In genomic region chr7:107039199-107039900, GRCh38 we compare ENCODE assay signal across 13 cellular contexts. TPM values are rescaled to one million over a fixed set of nuclear protein-coding genes. Genes with fewer than 3 reads are reported as not detected.
A peak's percentile ranks its signal among the peaks of the same experiment; 100 is the strongest.
DNase-seq lines count a peak whose midpoint lies in the region; ATAC-seq and TF ChIP-seq lines count a peak whose summit lies in the region.
"Had no signal": no experiment of that assay in that cellular context is flagged by ENCODE, and none has a peak within 500 bp of the region (broad histone marks: within the 10 kb centered on the region; RNA-seq: fewer than 3 reads in every experiment).

No MANE protein-coding gene starts in this region.

- CTCF ChIA-PET in OCI-LY7 (lab: Charles Lee; ENCODE audit: unreplicated experiment), result no interaction called here

- no peak overlapping the region for H3K27ac ChIP-seq in GM23338 (ENCODE audit: low read depth)
- H3K27ac ChIP-seq in OCI-LY7 (ENCODE audit: low read depth, low read length, poor library complexity, severe bottlenecking), result no peak overlapping the region
- H3K27ac ChIP-seq in effector memory CD4-positive, alpha-beta T cell (ENCODE audit: insufficient read depth, low read length, poor library complexity, severe bottlenecking), result no peak overlapping the region
- H3K27ac ChIP-seq: C4-2B had no signal

- H3K79me2 ChIP-seq in GM23338 (replicated peaks; ENCODE audit: insufficient read depth) (no peaks in the 10 kb centered on the region), OCI-LY7 (ENCODE audit: insufficient read depth, low read depth, low read length) (no peaks in the 10 kb centered on the region)

- POLR2A ChIA-PET in OCI-LY7 (lab: Charles Lee), result interaction anchor here (1.1 kb wide), 1 partner anchor 11 kb away, joined by 3 read pairs; no protein-coding TSS in a partner anchor

- H3K4me3 ChIP-seq in GM23338 (no peak overlapping the region), OCI-LY7 (ENCODE audit: low read depth, low read length, poor library complexity, severe bottlenecking) (no peak overlapping the region)
- no peak overlapping the region for H3K4me3 ChIP-seq in effector memory CD4-positive, alpha-beta T cell (ENCODE audit: insufficient read depth, low read depth, low read length, poor library complexity, severe bottlenecking)
- H3K4me3 ChIP-seq: HAP-1 had no signal

- peaks cover 4% of the 10 kb centered on the region; the same call in 2 of the 3 replicates for H3K4me1 Mint-ChIP-seq in GM23338

- H3K27ac Mint-ChIP-seq in GM23338, result no peak overlapping the region
- H3K27ac Mint-ChIP-seq: CD4-positive, alpha-beta memory T cell had no signal

- H3K27me3 Mint-ChIP-seq in GM23338 (ENCODE audit: insufficient read depth, low read depth, poor library complexity), result peaks cover 6% of the 10 kb centered on the region

- ATAC-seq in GM23338 (no peak), HG03135 (IDR thresholded peaks at IDR 0.05; ENCODE audit: unreplicated experiment) (no peak)
- ATAC-seq: HepG2 had no signal

- H3K4me3 Mint-ChIP-seq in GM23338, result no peak overlapping the region
- H3K4me3 Mint-ChIP-seq: CD4-positive, alpha-beta memory T cell had no signal

- H3K36me3 ChIP-seq in GM23338 (ENCODE audit: insufficient read depth) (0 out of 2 replicates have a peak, but pooled peaks cover 3% of the 10 kb centered on the region), OCI-LY7 (ENCODE audit: insufficient read depth, low read length) (no peaks in the 10 kb centered on the region; the same call in 1 of the 2 replicates)
- no peaks in the 10 kb centered on the region for H3K36me3 ChIP-seq in effector memory CD4-positive, alpha-beta T cell (ENCODE audit: control insufficient read depth, insufficient read depth, low read length)
- H3K36me3 ChIP-seq: HAP-1 had no signal

- DNase-seq in GM23338 (ENCODE audit: low spot score), result no peak
- DNase-seq in OCI-LY7 (ENCODE audit: low spot score), result no peak
- peak; percentile 70 for DNase-seq in dermis blood vessel endothelial cell
- DNase-seq in effector memory CD4-positive, alpha-beta T cell, result no peak
- DNase-seq in iPS-NIHi11 (ENCODE audit: low spot score), result no peak
- DNase-seq in NCI-H1417 treated with DMSO at 0.1 percent for 48 hours (lab: John Stamatoyannopoulos, UW), result no peak
- DNase-seq: ACHN; CD4-positive, alpha-beta memory T cell; DMS79 had no signal

- peaks cover 2% of the 10 kb centered on the region for H3K9me3 Mint-ChIP-seq in GM23338

- peaks cover 2% of the 10 kb centered on the region; the same call in 1 of the 3 replicates for H3K36me3 Mint-ChIP-seq in GM23338 (ENCODE audit: low read depth)
- H3K36me3 Mint-ChIP-seq: CD4-positive, alpha-beta memory T cell had no signal

- BruUV-seq in OCI-LY7 (replicated peaks; lab: Mats Ljungman, UMichigan), result no TSS peak

- H4K20me1 ChIP-seq in GM23338 (replicated peaks; ENCODE audit: insufficient read depth), result no peaks in the 10 kb centered on the region
- H4K20me1 ChIP-seq in OCI-LY7 (ENCODE audit: insufficient read depth, low read length), result no peaks in the 10 kb centered on the region

- H3K9me3 ChIP-seq in OCI-LY7 (ENCODE audit: low read length), result peaks cover 9% of the 10 kb centered on the region; the same call in 1 of the 2 replicates
- no peaks in the 10 kb centered on the region for H3K9me3 ChIP-seq in effector memory CD4-positive, alpha-beta T cell (ENCODE audit: control insufficient read depth, low read length)
- H3K9me3 ChIP-seq: HAP-1 had no signal

- intact Hi-C loops in OCI-LY7 (cut with micrococcal nuclease; ENCODE audit: unreplicated experiment), result no loop called here

- peak overlapping the region; percentile 0; the same call in 1 of the 2 replicates for H2AFZ ChIP-seq in GM23338
- H2AFZ ChIP-seq in OCI-LY7 (ENCODE audit: low read length), result peak overlapping the region; percentile 15; the same call in 1 of the 2 replicates

- H3F3A ChIP-seq in GM23338 (replicated peaks; ENCODE audit: low read depth), result no peaks in the 10 kb centered on the region

- H3K4me2 ChIP-seq in GM23338 (no peak overlapping the region), OCI-LY7 (ENCODE audit: low read length) (no peak overlapping the region)

- H3K9me2 ChIP-seq in GM23338 (ENCODE audit: insufficient read depth), result no peaks in the 10 kb centered on the region
- no peaks in the 10 kb centered on the region for H3K9me2 ChIP-seq in OCI-LY7 (ENCODE audit: insufficient read depth, low read length)

- no peak for TF ChIP-seq CTCF in GM23338 (conservative IDR thresholded peaks at IDR 0.05; ENCODE audit: low read depth in 2 of 2)
- no peak for TF ChIP-seq CTCF in OCI-LY7 (conservative IDR thresholded peaks at IDR 0.05; ENCODE audit: low read length)

- H3K27me3 ChIP-seq in GM23338 (ENCODE audit: insufficient read depth), result no peaks in the 10 kb centered on the region
- H3K27me3 ChIP-seq in effector memory CD4-positive, alpha-beta T cell (replicated peaks; ENCODE audit: control insufficient read depth, insufficient read depth, low read length, poor library complexity, severe bottlenecking), result no peaks in the 10 kb centered on the region

- H3K4me1 ChIP-seq in GM23338 (ENCODE audit: insufficient read depth) (peaks cover 6% of the 10 kb centered on the region), OCI-LY7 (ENCODE audit: insufficient read depth, low read length, poor library complexity, severe bottlenecking) (peaks cover 10% of the 10 kb centered on the region)
- H3K4me1 ChIP-seq in effector memory CD4-positive, alpha-beta T cell (ENCODE audit: control insufficient read depth, insufficient read depth, low read length, poor library complexity, severe bottlenecking), result no peaks in the 10 kb centered on the region

TF ChIP-seq in GM23338, 12 proteins besides CTCF, POLR2A, EP300 and RAD21:
- TF ChIP-seq EZH2 (IDR thresholded peaks at IDR 0.05; ENCODE audit: low read depth, unreplicated experiment) (no peak), REST (IDR thresholded peaks at IDR 0.05; ENCODE audit: unreplicated experiment) (no peak), ETS1 (IDR thresholded peaks at IDR 0.05) (no peak), CREB1 (CRISPR knock-in tag; IDR thresholded peaks at IDR 0.05; ENCODE audit: low read depth) (no peak), POLR2AphosphoS5 (IDR thresholded peaks at IDR 0.05; ENCODE audit: low read depth) (no peak), NANOG (IDR thresholded peaks at IDR 0.05; ENCODE audit: borderline replicate concordance) (no peak)

RNA-seq across cellular contexts. Expression of gene PRKAR2B, which starts 5.2 kb away (rescaled TPM):
- total RNA-seq in GM23338 (2014; rRNA removed; shearing (Covaris generic)), result 48.8 and 53.6 TPM in 2 replicates
- polyA plus RNA-seq in GM23338 (2016; fragmentation: Nextera tagmentation; extraction: Ambion mirVana), result 50.6 and 76.8 TPM in 2 replicates
- total RNA-seq in OCI-LY7 (2014; rRNA removed; shearing (Covaris generic)), result 69.0 and 91.1 TPM in 2 replicates
- total RNA-seq in OCI-LY7 (2022), result 210 and 290 TPM in 2 replicates
- total RNA-seq in dermis blood vessel endothelial cell, result 38.5 and 57.2 TPM in 2 replicates
- total RNA-seq: HepG2 had no signal
- polyA plus RNA-seq: HepG2 had no signal
